ENCODE assay signal across 15 cellular contexts in genomic region chrX:68415289-68415688, GRCh38. TPM values are rescaled to one million over a fixed set of nuclear protein-coding genes. Genes with fewer than 3 reads are reported as not detected.
A peak's percentile ranks its signal among the peaks of the same experiment; 100 is the strongest.
DNase-seq lines count a peak whose midpoint lies in the region; ATAC-seq and TF ChIP-seq lines count a peak whose summit lies in the region.
"Had no signal": no experiment of that assay in that cellular context is flagged by ENCODE, and none has a peak within 500 bp of the region (broad histone marks: within the 10 kb centered on the region; RNA-seq: fewer than 3 reads in every experiment).

No MANE protein-coding gene starts in this region.

- peak overlapping the region; percentile 38 for H3K27ac Mint-ChIP-seq in osteocyte (ENCODE audit: unreplicated experiment)
- no peak overlapping the region for H3K27ac Mint-ChIP-seq in activated CD4-positive, alpha-beta T cell treated with anti-CD3 and anti-CD28 coated beads for 36 hours
- no peak overlapping the region for H3K27ac Mint-ChIP-seq in activated T-helper 1 cell treated with anti-CD3 and anti-CD28 coated beads, Interleukin-12 subunit alpha, Interleukin-12 subunit beta, Interleukin-2, Interleukin-4 antibody, amounts not matched to agents 30 ng/mL and 10 ng/mL and 1 ng/mL, durations not matched to agents 14 hours and 24 hours and 36 hours

- BruUV-seq in PC-3 (replicated peaks; lab: Mats Ljungman, UMichigan), result no TSS peak

- no peak overlapping the region for H3K4me3 Mint-ChIP-seq in osteocyte (ENCODE audit: unreplicated experiment)
- H3K4me3 Mint-ChIP-seq in activated CD4-positive, alpha-beta T cell treated with anti-CD3 and anti-CD28 coated beads for 36 hours, result no peak overlapping the region
- no peak overlapping the region for H3K4me3 Mint-ChIP-seq in activated T-helper 1 cell treated with anti-CD3 and anti-CD28 coated beads, Interleukin-12 subunit alpha, Interleukin-12 subunit beta, Interleukin-2, Interleukin-4 antibody, amounts not matched to agents 30 ng/mL and 10 ng/mL and 1 ng/mL, durations not matched to agents 14 hours and 24 hours and 36 hours
- H3K4me3 Mint-ChIP-seq: CD4-positive, CD25-positive, alpha-beta regulatory T cell had no signal

- H3K9me2 ChIP-seq in PC-3 (replicated peaks; ENCODE audit: low read length), result no peaks in the 10 kb centered on the region

- H3K27ac ChIP-seq in PC-3 (ENCODE audit: low read length), result no peak overlapping the region
- H3K27ac ChIP-seq: parathyroid adenoma had no signal

- no peaks in the 10 kb centered on the region for H3K9me3 ChIP-seq in PC-3 (ENCODE audit: low read length)

- DNase-seq in G401 (ENCODE audit: low spot score), result peak; percentile 66
- DNase-seq in PC-3, result peak; percentile 51
- DNase-seq in cardiac fibroblast (ENCODE audit: low read depth in 2 of 2), result peak; percentile 26 to 59
- DNase-seq in osteocyte (ENCODE audit: extremely low spot score, unreplicated experiment), result no peak
- no peak for DNase-seq in activated CD4-positive, alpha-beta T cell treated with anti-CD3 and anti-CD28 coated beads for 36 hours
- DNase-seq in activated T-helper 1 cell treated with anti-CD3 and anti-CD28 coated beads, Interleukin-12 subunit alpha, Interleukin-12 subunit beta, Interleukin-2, Interleukin-4 antibody, amounts not matched to agents 30 ng/mL and 10 ng/mL and 1 ng/mL, durations not matched to agents 14 hours and 24 hours and 36 hours (ENCODE audit: low spot score), result no peak
- DNase-seq: activated CD8-positive, alpha-beta memory T cell treated with anti-CD3 and anti-CD28 coated beads, Interleukin-2, amount 50 U/mL, for 48 hours; amniotic stem cell; CD4-positive, CD25-positive, alpha-beta regulatory T cell; NCI-H2029 treated with DMSO at 0.1 percent for 48 hours; stimulated activated CD4-positive, alpha-beta T cell treated with anti-CD3 and anti-CD28 coated beads, Interleukin-4, amount 100 ng/mL, for 24 hours; stimulated activated naive CD8-positive, alpha-beta T cell treated with anti-CD3 and anti-CD28 coated beads, Interleukin-15, Interleukin-2, amounts not matched to agents 100 U/mL and 50 U/mL, for 24 hours had no signal

- no peaks in the 10 kb centered on the region for H3K27me3 Mint-ChIP-seq in osteocyte (ENCODE audit: unreplicated experiment)
- H3K27me3 Mint-ChIP-seq in activated CD4-positive, alpha-beta T cell treated with anti-CD3 and anti-CD28 coated beads for 36 hours, result peaks cover 2% of the 10 kb centered on the region
- H3K27me3 Mint-ChIP-seq in activated T-helper 1 cell treated with anti-CD3 and anti-CD28 coated beads, Interleukin-12 subunit alpha, Interleukin-12 subunit beta, Interleukin-2, Interleukin-4 antibody, amounts not matched to agents 30 ng/mL and 10 ng/mL and 1 ng/mL, durations not matched to agents 14 hours and 24 hours and 36 hours (ENCODE audit: insufficient read depth), result peaks cover 3% of the 10 kb centered on the region

- H3K27me3 ChIP-seq in PC-3 (ENCODE audit: low read length), result no peaks in the 10 kb centered on the region

- POLR2A ChIA-PET in PC-3 (lab: Charles Lee; ENCODE audit: unreplicated experiment), result no interaction called here
- POLR2A ChIA-PET in activated CD4-positive, alpha-beta T cell treated with anti-CD3 and anti-CD28 coated beads for 36 hours (lab: Charles Lee), result no interaction called here

- H3K36me3 ChIP-seq in PC-3 (ENCODE audit: low read depth, low read length), result no peaks in the 10 kb centered on the region

- peaks cover 42% of the 10 kb centered on the region for H3K4me1 ChIP-seq in PC-3 (ENCODE audit: insufficient read depth, low read length)
- H3K4me1 ChIP-seq: parathyroid adenoma had no signal

- no peak overlapping the region for H3K9ac ChIP-seq in PC-3 (ENCODE audit: low read length)
- H3K9ac ChIP-seq: parathyroid adenoma had no signal

- peaks cover 3% of the 10 kb centered on the region for H3K36me3 Mint-ChIP-seq in osteocyte (ENCODE audit: unreplicated experiment)
- no peaks in the 10 kb centered on the region for H3K36me3 Mint-ChIP-seq in activated CD4-positive, alpha-beta T cell treated with anti-CD3 and anti-CD28 coated beads for 36 hours (ENCODE audit: low read depth)
- no peaks in the 10 kb centered on the region for H3K36me3 Mint-ChIP-seq in activated T-helper 1 cell treated with anti-CD3 and anti-CD28 coated beads, Interleukin-12 subunit alpha, Interleukin-12 subunit beta, Interleukin-2, Interleukin-4 antibody, amounts not matched to agents 30 ng/mL and 10 ng/mL and 1 ng/mL, durations not matched to agents 14 hours and 24 hours and 36 hours (ENCODE audit: low read depth)
- H3K36me3 Mint-ChIP-seq: CD4-positive, CD25-positive, alpha-beta regulatory T cell had no signal

- H4K20me1 ChIP-seq in PC-3 (ENCODE audit: low read length), result no peaks in the 10 kb centered on the region

- H3K79me2 ChIP-seq in PC-3 (ENCODE audit: low read length), result no peaks in the 10 kb centered on the region
- H3K79me2 ChIP-seq: parathyroid adenoma had no signal

- peaks cover 6% of the 10 kb centered on the region for H3K4me1 Mint-ChIP-seq in osteocyte (ENCODE audit: unreplicated experiment)
- no peaks in the 10 kb centered on the region for H3K4me1 Mint-ChIP-seq in activated CD4-positive, alpha-beta T cell treated with anti-CD3 and anti-CD28 coated beads for 36 hours
- no peaks in the 10 kb centered on the region for H3K4me1 Mint-ChIP-seq in activated T-helper 1 cell treated with anti-CD3 and anti-CD28 coated beads, Interleukin-12 subunit alpha, Interleukin-12 subunit beta, Interleukin-2, Interleukin-4 antibody, amounts not matched to agents 30 ng/mL and 10 ng/mL and 1 ng/mL, durations not matched to agents 14 hours and 24 hours and 36 hours (ENCODE audit: low read depth)
- H3K4me1 Mint-ChIP-seq: CD4-positive, CD25-positive, alpha-beta regulatory T cell had no signal

- in situ Hi-C loops in G401 (cut with HindIII; ENCODE audit: low sequenced_read_pairs), result no loop called here

- ATAC-seq in PC-3, result no peak; the same call in 1 of the 2 replicates
- no peak for ATAC-seq in HG03342 (IDR thresholded peaks at IDR 0.05; ENCODE audit: unreplicated experiment)
- no peak for ATAC-seq in activated CD4-positive, alpha-beta T cell treated with anti-CD3 and anti-CD28 coated beads for 36 hours
- no peak for ATAC-seq in HG03460 (IDR thresholded peaks at IDR 0.05; ENCODE audit: unreplicated experiment)
- ATAC-seq: stimulated activated naive CD8-positive, alpha-beta T cell treated with anti-CD3 and anti-CD28 coated beads, Interleukin-15, Interleukin-2, amounts not matched to agents 100 U/mL and 50 U/mL, for 24 hours had no signal

- H3F3A ChIP-seq in PC-3 (ENCODE audit: low read length, unreplicated experiment), result no peaks in the 10 kb centered on the region

- H3K4me3 ChIP-seq in PC-3 (ENCODE audit: low read length) (no peak overlapping the region), cardiac fibroblast (replicated peaks in 1 of 2; ENCODE audit: low read depth in 2 of 2, low read length in 2 of 2) (no peak overlapping the region)

- intact Hi-C loops in PC-3 (cut with micrococcal nuclease), result no loop called here
- intact Hi-C loops in activated CD4-positive, alpha-beta T cell treated with anti-CD3 and anti-CD28 coated beads for 36 hours (cut with DNase I, micrococcal nuclease), result no loop called here
- intact Hi-C loops in activated T-helper 1 cell treated with anti-CD3 and anti-CD28 coated beads, Interleukin-12 subunit alpha, Interleukin-12 subunit beta, Interleukin-2, Interleukin-4 antibody, amounts not matched to agents 30 ng/mL and 10 ng/mL and 1 ng/mL, durations not matched to agents 14 hours and 24 hours and 36 hours (cut with micrococcal nuclease), result no loop called here

- H3K4me2 ChIP-seq in PC-3 (ENCODE audit: low read length), result 0 out of 2 replicates have a peak overlapping the region, but pooled peaks have one; percentile 10

- H3K9me3 Mint-ChIP-seq in osteocyte (ENCODE audit: unreplicated experiment), result peaks cover 5% of the 10 kb centered on the region
- no peaks in the 10 kb centered on the region for H3K9me3 Mint-ChIP-seq in activated CD4-positive, alpha-beta T cell treated with anti-CD3 and anti-CD28 coated beads for 36 hours (ENCODE audit: low read depth)
- H3K9me3 Mint-ChIP-seq in activated T-helper 1 cell treated with anti-CD3 and anti-CD28 coated beads, Interleukin-12 subunit alpha, Interleukin-12 subunit beta, Interleukin-2, Interleukin-4 antibody, amounts not matched to agents 30 ng/mL and 10 ng/mL and 1 ng/mL, durations not matched to agents 14 hours and 24 hours and 36 hours, result no peaks in the 10 kb centered on the region

- TF ChIP-seq CTCF in PC-3 (conservative IDR thresholded peaks at IDR 0.05; ENCODE audit: low read depth, low read length), result no peak
- TF ChIP-seq CTCF in cardiac fibroblast (IDR thresholded peaks at IDR 0.05; ENCODE audit: low read depth, low read length), result no peak
- TF ChIP-seq CTCF in osteocyte (IDR thresholded peaks at IDR 0.05), result no peak

- CTCF ChIA-PET in PC-3 (lab: Charles Lee), result no interaction called here
- CTCF ChIA-PET in activated CD4-positive, alpha-beta T cell treated with anti-CD3 and anti-CD28 coated beads for 36 hours (lab: Charles Lee), result interaction anchor here (0.5 kb wide), 1 partner anchor 671 kb away, joined by 3 read pairs; no protein-coding TSS in a partner anchor

- H2AFZ ChIP-seq in PC-3 (ENCODE audit: low read length), result no peak overlapping the region
- H2AFZ ChIP-seq: parathyroid adenoma had no signal

RNA-seq across cellular contexts. Expression of gene OPHN1, which starts 18.0 kb away (rescaled TPM):
- 1.7 and 3.9 TPM in 2 replicates for total RNA-seq in G401 (2014; rRNA removed; shearing (Covaris generic))
- 6.0 and 8.6 TPM in 2 replicates for total RNA-seq in PC-3 (2014; rRNA removed)
- 10.4 and 10.9 TPM in 2 replicates for total RNA-seq in osteocyte
- under 1 TPM; 0.04 to 0.07 TPM for total RNA-seq in activated CD4-positive, alpha-beta T cell treated with anti-CD3 and anti-CD28 coated beads for 36 hours
- total RNA-seq in activated T-helper 1 cell treated with anti-CD3 and anti-CD28 coated beads, Interleukin-12 subunit alpha, Interleukin-12 subunit beta, Interleukin-2, Interleukin-4 antibody, amounts not matched to agents 30 ng/mL and 10 ng/mL and 1 ng/mL, durations not matched to agents 14 hours and 24 hours and 36 hours, result 0.03 and 0.05 TPM in 2 replicates

Comparison
In these comparisons a context has a peak if more than half of its experiments do, and no peak if none do; other contexts are left out.
1. DNase-seq: peak in G401 (single experiment), PC-3 (single experiment) and cardiac fibroblast (2 of 2); none in osteocyte (single experiment), activated CD4-positive, alpha-beta T cell treated with anti-CD3 and anti-CD28 coated beads for 36 hours (single experiment) and activated T-helper 1 cell treated with anti-CD3 and anti-CD28 coated beads, Interleukin-12 subunit alpha, Interleukin-12 subunit beta, Interleukin-2, Interleukin-4 antibody, amounts not matched to agents 30 ng/mL and 10 ng/mL and 1 ng/mL, durations not matched to agents 14 hours and 24 hours and 36 hours (single experiment).